9 cellular contexts compared by ENCODE assay signal in the genomic region with DNA sequence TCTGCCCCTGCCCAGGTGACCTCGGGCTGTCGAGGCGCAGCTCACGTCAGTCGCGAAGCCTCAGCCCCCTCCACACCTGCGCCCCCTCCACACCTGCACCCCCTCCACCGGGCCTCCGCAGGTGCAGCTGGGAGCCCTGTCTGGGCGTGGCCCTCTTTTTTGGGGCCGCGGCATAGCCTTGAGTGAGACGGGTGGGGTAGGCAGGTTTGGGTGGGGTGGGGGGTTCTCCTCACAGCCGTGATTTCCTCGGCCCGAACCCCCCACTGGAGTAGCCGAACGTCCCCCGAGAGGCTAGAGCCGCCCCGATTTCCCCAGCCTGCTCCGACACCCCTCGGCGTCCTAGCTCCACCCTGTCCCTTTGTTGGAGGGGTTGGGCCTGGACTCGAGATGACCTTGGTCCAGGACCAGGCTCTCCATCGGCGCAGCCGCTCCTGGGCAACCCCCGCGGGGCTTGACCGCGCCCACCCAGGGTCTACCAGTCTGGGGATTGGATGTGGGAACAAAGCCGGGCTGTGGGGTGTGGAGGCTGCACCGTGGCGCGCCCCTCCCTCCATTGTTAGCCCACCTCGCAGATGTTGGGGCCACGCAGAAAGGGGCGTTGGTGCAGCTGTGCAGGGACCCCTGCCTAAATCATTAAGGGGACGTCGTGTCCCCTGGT. TPM values are rescaled to one million over a fixed set of nuclear protein-coding genes. Genes with fewer than 3 reads are reported as not detected.
DNase-seq lines count a peak whose midpoint lies in the region; ATAC-seq, FAIRE-seq and TF ChIP-seq lines count a peak whose summit lies in the region.
"Had no signal": no experiment of that assay in that cellular context is flagged by ENCODE, and none has a peak within 500 bp of the region (broad histone marks: within the 10 kb centered on the region; RNA-seq: fewer than 3 reads in every experiment).

No MANE protein-coding gene starts in this region.

- H3K36me3 ChIP-seq in duodenal mucosa (ENCODE audit: control insufficient read depth in 1 of 2, insufficient read depth in 2 of 2, low read length in 2 of 2) (no peaks in the 10 kb centered on the region), pancreas (no peaks in the 10 kb centered on the region)

- no peak for TF ChIP-seq CTCF in pancreas (IDR thresholded peaks at IDR 0.05)

- no peak for ATAC-seq in pancreas
- ATAC-seq in HG02981 (IDR thresholded peaks at IDR 0.05; ENCODE audit: unreplicated experiment): no peak
- ATAC-seq in HG02763 (IDR thresholded peaks at IDR 0.05; ENCODE audit: unreplicated experiment): no peak
- no peak for ATAC-seq in GM21825 (IDR thresholded peaks at IDR 0.05; ENCODE audit: unreplicated experiment)

- WGBS in pancreas, 2 donors: 4% methylated on average over 33 to 41 of the region's 41 CpGs

- H3K27me3 ChIP-seq in duodenal mucosa (ENCODE audit: control insufficient read depth in 1 of 2, insufficient read depth in 2 of 2, low read length in 2 of 2) (peaks cover 45 to 55% of the 10 kb centered on the region in 2 donors), pancreas (peaks cover 0 to 16% (median 1%) of the 10 kb centered on the region in 4 donors)

- intact Hi-C loops in pancreas (cut with DNase I): no loop called here

- DNase-seq in DMS53 (lab: John Stamatoyannopoulos, UW): peak; percentile 60
- peak; percentile 45 for DNase-seq in NCI-H146 treated with DMSO at 0.1 percent for 48 hours (lab: John Stamatoyannopoulos, UW; ENCODE audit: unreplicated experiment)
- DNase-seq in pancreas: peak in 2 of 6 donors; percentile 62 to 81
- DNase-seq in glomerular visceral epithelial cell (ENCODE audit: extremely low spot score): no peak

- H3K9me3 ChIP-seq in duodenal mucosa (ENCODE audit: control insufficient read depth in 1 of 2, low read length in 2 of 2): no peaks in the 10 kb centered on the region
- no peaks in the 10 kb centered on the region for H3K9me3 ChIP-seq in pancreas

- H3K9ac ChIP-seq in duodenal mucosa (ENCODE audit: low read depth in 1 of 2, low read length in 2 of 2): no peak overlapping the region

- no peak for FAIRE-seq in pancreas (lab: Jason Lieb, UNC)
- FAIRE-seq: GM19239 had no signal

- H3K4me3 ChIP-seq in duodenal mucosa (ENCODE audit: low read depth in 1 of 2, low read length in 2 of 2) (peak overlapping the region; percentile 3 to 50), pancreas (peak overlapping the region in 3 of 4 donors; percentile 40 to 57 (median 48))

- H3K27ac ChIP-seq in duodenal mucosa (ENCODE audit: low read depth, low read length) (no peak overlapping the region), pancreas (no peak overlapping the region)

- H3K4me1 ChIP-seq in duodenal mucosa (ENCODE audit: control insufficient read depth in 1 of 2, insufficient read depth in 2 of 2, low read length in 2 of 2) (peaks cover 5 to 23% of the 10 kb centered on the region in 2 donors), pancreas (peaks cover 4 to 18% (median 14%) of the 10 kb centered on the region in 3 donors)

RNA-seq across cellular contexts. Expression of a gene that starts 0.6 kb away (rescaled TPM):
- 10 to 100 TPM in 1 of 6 donors, 1 to 10 TPM in 3, under 1 TPM in 2; 0.37 to 25.4 (median 1.6) TPM for total RNA-seq in pancreas
- polyA plus RNA-seq in pancreas: 1 to 10 TPM; 1.8 to 4.7 TPM

RNA-seq across cellular contexts. Expression of a gene that starts 5.1 kb away (rescaled TPM):
- total RNA-seq in pancreas: 1 to 10 TPM; 1.1 to 3.3 (median 1.6) TPM
- 10 to 100 TPM in 1 of 2 donors, 1 to 10 TPM in 1; 9.4 to 14.3 TPM for polyA plus RNA-seq in pancreas

RNA-seq across cellular contexts. Expression of a gene that starts 24.8 kb away (rescaled TPM):
- 10 to 100 TPM; 23.1 to 41.0 (median 27.5) TPM for total RNA-seq in pancreas
- 10 to 100 TPM; 68.8 to 72.2 TPM for polyA plus RNA-seq in pancreas

RNA-seq across cellular contexts. Expression of a gene that starts 50.4 kb away (rescaled TPM):
- total RNA-seq in pancreas: 100 to 1,000 TPM in 3 of 6 donors, 10 to 100 TPM in 3; 81.0 to 119 (median 100) TPM
- polyA plus RNA-seq in pancreas: 100 to 1,000 TPM; 193 to 250 TPM
